Comparison of ENCODE assay signal across 1 cellular context in genomic region chr1:34904236-34905097, GRCh38.
TF ChIP-seq lines count a peak whose summit lies in the region.

No MANE protein-coding gene starts in this region.

TF ChIP-seq in HCT116, 20 proteins besides CTCF, POLR2A, EP300 and RAD21 (continued from another document):
- TF ChIP-seq ZBTB33 (IDR thresholded peaks at IDR 0.05; ENCODE audit: extremely low read depth, insufficient replicate concordance, low read length) (no peak), ATF3 (IDR thresholded peaks at IDR 0.05) (no peak), JUND (IDR thresholded peaks at IDR 0.05) (no peak), EZH2 (IDR thresholded peaks at IDR 0.05) (no peak), YY1 (IDR thresholded peaks at IDR 0.05; ENCODE audit: extremely low read depth, insufficient replicate concordance, low read depth, low read length) (no peak), TCF7L2 (IDR thresholded peaks at IDR 0.05; ENCODE audit: borderline replicate concordance, extremely low read depth, insufficient read depth, insufficient read length) (no peak), FOSL1 (IDR thresholded peaks at IDR 0.05; ENCODE audit: low read depth) (no peak), SRF (IDR thresholded peaks at IDR 0.05; ENCODE audit: low read depth) (no peak), CEBPB (IDR thresholded peaks at IDR 0.05; ENCODE audit: low read depth) (no peak), ELF1 (IDR thresholded peaks at IDR 0.05; ENCODE audit: borderline replicate concordance, low read depth) (no peak), ZFX (IDR thresholded peaks at IDR 0.05) (no peak), MAX (IDR thresholded peaks at IDR 0.05) (no peak), SIN3A (IDR thresholded peaks at IDR 0.05; ENCODE audit: low read depth) (no peak)
